In the genomic region with DNA sequence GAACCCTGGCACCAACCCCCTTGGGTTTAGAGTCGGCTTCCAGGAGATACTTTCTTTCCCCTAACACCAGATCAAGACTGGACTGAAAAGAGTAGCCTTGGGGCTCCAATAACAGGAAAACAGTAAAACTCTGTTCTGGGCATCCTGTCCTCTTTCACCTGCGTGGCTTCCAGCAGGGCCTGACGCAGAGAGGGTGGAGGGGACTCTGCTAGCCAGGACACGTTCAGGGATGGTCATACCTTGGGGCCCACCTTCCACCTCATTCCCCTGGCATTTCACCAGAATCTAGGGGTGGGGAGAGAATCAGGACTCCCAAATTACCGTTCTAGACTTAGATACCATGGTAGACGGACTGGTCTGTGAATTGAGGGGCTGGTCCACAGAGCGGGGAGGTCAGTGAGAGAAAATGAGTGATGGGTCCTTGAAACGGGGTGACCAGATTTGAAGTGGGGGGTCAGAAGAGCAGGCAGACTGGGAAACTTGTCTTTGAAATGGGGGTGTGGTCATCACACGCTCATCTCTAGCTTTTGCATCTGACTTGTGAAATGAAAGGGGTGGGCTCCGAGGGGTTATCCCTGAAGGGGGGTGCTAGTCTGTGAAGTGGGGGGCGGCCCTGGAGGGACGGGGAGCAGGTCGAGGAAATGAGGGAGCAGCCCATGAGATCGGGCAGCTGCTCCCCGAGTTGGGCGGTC, we compare ENCODE assay signal across 8 cellular contexts. TPM values are rescaled to one million over a fixed set of nuclear protein-coding genes. Genes with fewer than 3 reads are reported as not detected.
DNase-seq lines count a peak whose midpoint lies in the region; ATAC-seq and TF ChIP-seq lines count a peak whose summit lies in the region.

No MANE protein-coding gene starts in this region.

- TF ChIP-seq POLR2A in body of pancreas (IDR thresholded peaks at IDR 0.05) (no peak), lower leg skin (IDR thresholded peaks at IDR 0.05) (no peak), thyroid gland (IDR thresholded peaks at IDR 0.05) (no peak)

- H3K9me3 ChIP-seq in body of pancreas (no peaks in the 10 kb centered on the region), thyroid gland (no peaks in the 10 kb centered on the region)

- peak overlapping the region; percentile 84 to 89 for H3K4me3 ChIP-seq in body of pancreas
- peak overlapping the region; percentile 73 for H3K4me3 ChIP-seq in lower leg skin (ENCODE audit: low read depth, poor library complexity, severe bottlenecking)
- H3K4me3 ChIP-seq in thyroid gland (replicated peaks in 1 of 3), result peak overlapping the region; percentile 40 to 99 (median 92)

- H3K27ac ChIP-seq in body of pancreas (peak overlapping the region; percentile 66 to 88 (median 78)), thyroid gland (peak overlapping the region; percentile 85 to 97 (median 96))

- peak; percentile 36 for DNase-seq in activated CD4-positive, alpha-beta T cell treated with anti-CD3 and anti-CD28 coated beads for 36 hours
- no peak for DNase-seq in activated CD4-positive, alpha-beta T cell treated with anti-CD3 and anti-CD28 coated beads for 48 hours
- peak in 3 of 4 donors; percentile 25 to 38 (median 33) for DNase-seq in body of pancreas
- no peak for DNase-seq in lower leg skin (ENCODE audit: low spot score in 2 of 2)
- DNase-seq in thyroid gland, result peak; percentile 35 to 48
- DNase-seq in hippocampal formation (lab: John Stamatoyannopoulos, UW), result no peak
- no peak for DNase-seq in effector CD4-positive, alpha-beta T cell

- ATAC-seq in activated CD4-positive, alpha-beta T cell treated with anti-CD3 and anti-CD28 coated beads for 36 hours, result no peak
- no peak for ATAC-seq in body of pancreas
- ATAC-seq in HG03039 (IDR thresholded peaks at IDR 0.05; ENCODE audit: unreplicated experiment), result no peak

- H3K36me3 ChIP-seq in body of pancreas (replicated peaks in 1 of 2; ENCODE audit: insufficient read depth in 1 of 2, low read depth in 2 of 2), result no peaks in the 10 kb centered on the region
- H3K36me3 ChIP-seq in thyroid gland, result no peaks in the 10 kb centered on the region

- TF ChIP-seq CTCF in body of pancreas (IDR thresholded peaks at IDR 0.05), result no peak
- TF ChIP-seq CTCF in lower leg skin (IDR thresholded peaks at IDR 0.05), result no peak
- no peak for TF ChIP-seq CTCF in thyroid gland (IDR thresholded peaks at IDR 0.05)

- H3K9me3 Mint-ChIP-seq in activated CD4-positive, alpha-beta T cell treated with anti-CD3 and anti-CD28 coated beads for 36 hours (ENCODE audit: low read depth), result no peaks in the 10 kb centered on the region

- H3K4me1 Mint-ChIP-seq in activated CD4-positive, alpha-beta T cell treated with anti-CD3 and anti-CD28 coated beads for 36 hours, result peaks cover 56% of the 10 kb centered on the region

- no peaks in the 10 kb centered on the region for H3K27me3 Mint-ChIP-seq in activated CD4-positive, alpha-beta T cell treated with anti-CD3 and anti-CD28 coated beads for 36 hours

- peak overlapping the region; percentile 95 for H3K4me3 Mint-ChIP-seq in activated CD4-positive, alpha-beta T cell treated with anti-CD3 and anti-CD28 coated beads for 36 hours

- peak overlapping the region; percentile 85 for H3K27ac Mint-ChIP-seq in activated CD4-positive, alpha-beta T cell treated with anti-CD3 and anti-CD28 coated beads for 36 hours

- WGBS in body of pancreas, 2 donors, result 11 to 15% methylated on average over 7 to 14 of the region's 16 CpGs
- 7 to 9% methylated on average over 16 of the region's 16 CpGs for WGBS in lower leg skin, 2 donors
- 9 to 17% methylated on average over 9 to 15 of the region's 16 CpGs for WGBS in thyroid gland, 2 donors

- intact Hi-C loops in activated CD4-positive, alpha-beta T cell treated with anti-CD3 and anti-CD28 coated beads for 36 hours (cut with DNase I, micrococcal nuclease), result loop anchor here (1.0 to 2.0 kb wide), 6 partner anchors 12 to 146 kb away; a partner anchor contains a TSS
- intact Hi-C loops in body of pancreas (cut with DNase I), result loop anchor here (5.0 kb wide), 1 partner anchor 37 kb away; no protein-coding TSS in a partner anchor
- intact Hi-C loops in lower leg skin (cut with DNase I; ENCODE audit: low total_unique reads), result loop anchor here (2.0 kb wide), 1 partner anchor 36 kb away; no protein-coding TSS in a partner anchor
- intact Hi-C loops in thyroid gland (cut with DNase I), result loop anchor here (2.0 kb wide), 1 partner anchor 36 kb away; no protein-coding TSS in a partner anchor

- H3K27me3 ChIP-seq in body of pancreas (no peaks in the 10 kb centered on the region), thyroid gland (no peaks in the 10 kb centered on the region)

- POLR2A ChIA-PET in activated CD4-positive, alpha-beta T cell treated with anti-CD3 and anti-CD28 coated beads for 36 hours (lab: Charles Lee), result interaction anchor here (0.6 to 7.3 kb wide), 7 partner anchors 7 to 173 kb away, joined by 3 to 117 read pairs (median 7); a partner anchor contains a TSS

- H3K36me3 Mint-ChIP-seq in activated CD4-positive, alpha-beta T cell treated with anti-CD3 and anti-CD28 coated beads for 36 hours (ENCODE audit: low read depth), result peaks cover 12% of the 10 kb centered on the region

- CTCF ChIA-PET in activated CD4-positive, alpha-beta T cell treated with anti-CD3 and anti-CD28 coated beads for 36 hours (lab: Charles Lee), result interaction anchor here (0.6 to 24.9 kb wide), 13 partner anchors 8 to 130 kb away, joined by 3 to 518 read pairs (median 4); a partner anchor contains a TSS

- peaks cover 38% of the 10 kb centered on the region for H3K4me1 ChIP-seq in body of pancreas
- H3K4me1 ChIP-seq in thyroid gland, result peaks cover 41 to 54% of the 10 kb centered on the region in 2 donors

RNA-seq across cellular contexts. Expression of a gene that starts 0.9 kb away (rescaled TPM):
- total RNA-seq in activated CD4-positive, alpha-beta T cell treated with anti-CD3 and anti-CD28 coated beads for 36 hours, result 100 to 1,000 TPM in 1 of 2 experiments, 10 to 100 TPM in 1; 74.5 to 104 TPM
- 10 to 100 TPM; 29.3 to 35.9 TPM for total RNA-seq in body of pancreas
- 10 to 100 TPM; 36.3 to 54.0 (median 49.8) TPM for total RNA-seq in lower leg skin
- total RNA-seq in thyroid gland, result 10 to 100 TPM; 61.7 to 95.5 (median 82.7) TPM

RNA-seq across cellular contexts. Expression of a gene that starts 27.0 kb away (rescaled TPM):
- 1,000 to 10,000 TPM in 1 of 2 experiments, 100 to 1,000 TPM in 1; 385 to 1,689 TPM for total RNA-seq in activated CD4-positive, alpha-beta T cell treated with anti-CD3 and anti-CD28 coated beads for 36 hours
- total RNA-seq in body of pancreas, result under 1 TPM; under 0.01 TPM
- under 1 TPM in 2 of 4 donors, not detected in 2; under 0.01 TPM for total RNA-seq in lower leg skin
- total RNA-seq in thyroid gland, result under 1 TPM; under 0.01 TPM

RNA-seq across cellular contexts. Expression of a gene that starts 28.4 kb away (rescaled TPM):
- 1,000 to 10,000 TPM in 1 of 2 experiments, 100 to 1,000 TPM in 1; 323 to 1,150 TPM for total RNA-seq in activated CD4-positive, alpha-beta T cell treated with anti-CD3 and anti-CD28 coated beads for 36 hours
- total RNA-seq in body of pancreas, result under 1 TPM; under 0.01 TPM
- under 1 TPM in 2 of 4 donors, not detected in 2; under 0.01 TPM for total RNA-seq in lower leg skin
- total RNA-seq in thyroid gland, result under 1 TPM; under 0.01 TPM

RNA-seq across cellular contexts. Expression of a gene that starts 37.5 kb away (rescaled TPM):
- total RNA-seq in activated CD4-positive, alpha-beta T cell treated with anti-CD3 and anti-CD28 coated beads for 36 hours, result 1 to 10 TPM; 2.2 to 4.0 TPM
- 1 to 10 TPM in 1 of 2 donors, under 1 TPM in 1; 0.99 to 6.2 TPM for total RNA-seq in body of pancreas
- total RNA-seq in lower leg skin, result 1 to 10 TPM in 3 of 4 donors, under 1 TPM in 1; 0.49 to 4.1 (median 2.8) TPM
- total RNA-seq in thyroid gland, result 1 to 10 TPM in 3 of 4 donors, not detected in 1; 3.1 to 6.5 (median 3.8) TPM

Comparison
In these comparisons a context has a peak if more than half of its experiments do, and no peak if none do; other contexts are left out.
1. DNase-seq: peak in activated CD4-positive, alpha-beta T cell treated with anti-CD3 and anti-CD28 coated beads for 36 hours (single experiment), body of pancreas (3 of 4) and thyroid gland (2 of 2); none in activated CD4-positive, alpha-beta T cell treated with anti-CD3 and anti-CD28 coated beads for 48 hours (single experiment), lower leg skin (0 of 2), hippocampal formation (0 of 2) and effector CD4-positive, alpha-beta T cell (single experiment).
2. RNA of a gene that starts 27.0 kb away (total RNA-seq): 385 to 1,689 TPM in activated CD4-positive, alpha-beta T cell treated with anti-CD3 and anti-CD28 coated beads for 36 hours; under 0.01 TPM in body of pancreas, under 0.01 TPM in lower leg skin and under 0.01 TPM in thyroid gland; every median in the first group is over 100 times any median in the second.
3. RNA of a gene that starts 28.4 kb away (total RNA-seq): 323 to 1,150 TPM in activated CD4-positive, alpha-beta T cell treated with anti-CD3 and anti-CD28 coated beads for 36 hours; under 0.01 TPM in body of pancreas, under 0.01 TPM in lower leg skin and under 0.01 TPM in thyroid gland; every median in the first group is over 100 times any median in the second.
4. Peak in every context shown above with its lines, with median percentiles within 50 percentile points of each other: H3K4me3 ChIP-seq.